ENCODE assay signal across 9 cellular contexts in the genomic region with DNA sequence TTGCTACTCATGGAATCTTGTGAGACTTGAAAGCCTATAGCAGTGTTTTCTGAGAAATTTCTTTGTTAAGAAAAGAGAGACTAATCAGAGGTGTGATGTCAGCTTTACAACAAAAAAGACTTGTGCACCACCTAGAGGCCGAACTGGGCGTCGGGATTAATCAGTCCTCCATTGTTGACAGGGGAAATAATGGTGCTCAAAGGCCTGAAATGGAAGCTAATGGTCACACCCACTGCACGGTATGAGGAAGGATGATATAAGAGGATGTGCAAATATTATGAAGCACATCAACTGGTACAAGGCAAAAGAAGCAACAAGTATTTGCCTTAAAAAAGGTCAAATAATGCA.
A peak's percentile ranks its signal among the peaks of the same experiment; 100 is the strongest.
DNase-seq lines count a peak whose midpoint lies in the region; ATAC-seq and TF ChIP-seq lines count a peak whose summit lies in the region.
"Had no signal": no experiment of that assay in that cellular context is flagged by ENCODE, and none has a peak within 500 bp of the region (broad histone marks: within the 10 kb centered on the region; RNA-seq: fewer than 3 reads in every experiment).

No MANE protein-coding gene starts in this region.

- DNase-seq in activated CD4-positive, alpha-beta T cell treated with anti-CD3 and anti-CD28 coated beads for 36 hours = peak; percentile 62
- no peak for DNase-seq in activated CD4-positive, alpha-beta T cell treated with anti-CD3 and anti-CD28 coated beads, Interleukin-2, amount 50 U/mL, for 4 hours
- DNase-seq in NCI-H69 (lab: John Stamatoyannopoulos, UW) (peak; percentile 90), astrocyte of the cerebellum (ENCODE audit: low read depth) (peak; percentile 65), iPS DF 6.9 (ENCODE audit: low read depth, low spot score) (peak; percentile 76)
- no peak for DNase-seq in stimulated activated effector memory CD8-positive, alpha-beta T cell treated with anti-CD3 and anti-CD28 coated beads, Interleukin-12 subunit alpha, Interleukin-12 subunit beta, amount 100 ng/mL, for 72 hours (ENCODE audit: low spot score in 2 of 2)

- H3K27ac Mint-ChIP-seq in activated CD4-positive, alpha-beta T cell treated with anti-CD3 and anti-CD28 coated beads for 36 hours = no peak overlapping the region
- H3K27ac Mint-ChIP-seq in stimulated activated effector memory CD8-positive, alpha-beta T cell treated with anti-CD3 and anti-CD28 coated beads, Interleukin-12 subunit alpha, Interleukin-12 subunit beta, amount 100 ng/mL, for 72 hours = no peak overlapping the region
- H3K27ac Mint-ChIP-seq: CD4-positive, CD25-positive, alpha-beta regulatory T cell had no signal

- no peaks in the 10 kb centered on the region for H3K36me3 ChIP-seq in iPS DF 6.9 (ENCODE audit: control insufficient read depth, insufficient read depth, low read length)

- H3K4me1 ChIP-seq in iPS DF 6.9 (ENCODE audit: control insufficient read depth, insufficient read depth, low read length) = no peaks in the 10 kb centered on the region

- no peaks in the 10 kb centered on the region for H3K9me3 ChIP-seq in iPS DF 6.9 (ENCODE audit: control insufficient read depth, insufficient read depth, low read length)

- H3K27me3 ChIP-seq in iPS DF 6.9 (ENCODE audit: control insufficient read depth, insufficient read depth, low read length) = no peaks in the 10 kb centered on the region

- CTCF ChIA-PET in activated CD4-positive, alpha-beta T cell treated with anti-CD3 and anti-CD28 coated beads for 36 hours (lab: Charles Lee) = no interaction called here

- POLR2A ChIA-PET in activated CD4-positive, alpha-beta T cell treated with anti-CD3 and anti-CD28 coated beads for 36 hours (lab: Charles Lee) = no interaction called here

- H3K27me3 Mint-ChIP-seq in activated CD4-positive, alpha-beta T cell treated with anti-CD3 and anti-CD28 coated beads for 36 hours = no peaks in the 10 kb centered on the region
- H3K27me3 Mint-ChIP-seq: CD4-positive, CD25-positive, alpha-beta regulatory T cell had no signal

- H3K4me1 Mint-ChIP-seq in activated CD4-positive, alpha-beta T cell treated with anti-CD3 and anti-CD28 coated beads for 36 hours = no peaks in the 10 kb centered on the region
- no peaks in the 10 kb centered on the region for H3K4me1 Mint-ChIP-seq in stimulated activated effector memory CD8-positive, alpha-beta T cell treated with anti-CD3 and anti-CD28 coated beads, Interleukin-12 subunit alpha, Interleukin-12 subunit beta, amount 100 ng/mL, for 72 hours
- H3K4me1 Mint-ChIP-seq: CD4-positive, CD25-positive, alpha-beta regulatory T cell had no signal

- no peaks in the 10 kb centered on the region for H3K36me3 Mint-ChIP-seq in activated CD4-positive, alpha-beta T cell treated with anti-CD3 and anti-CD28 coated beads for 36 hours (ENCODE audit: low read depth)
- H3K36me3 Mint-ChIP-seq in stimulated activated effector memory CD8-positive, alpha-beta T cell treated with anti-CD3 and anti-CD28 coated beads, Interleukin-12 subunit alpha, Interleukin-12 subunit beta, amount 100 ng/mL, for 72 hours = no peaks in the 10 kb centered on the region
- H3K36me3 Mint-ChIP-seq: CD4-positive, CD25-positive, alpha-beta regulatory T cell had no signal

- intact Hi-C loops in activated CD4-positive, alpha-beta T cell treated with anti-CD3 and anti-CD28 coated beads for 36 hours (cut with DNase I, micrococcal nuclease) = no loop called here

- H3K4me3 Mint-ChIP-seq in activated CD4-positive, alpha-beta T cell treated with anti-CD3 and anti-CD28 coated beads for 36 hours = no peak overlapping the region
- no peak overlapping the region for H3K4me3 Mint-ChIP-seq in stimulated activated effector memory CD8-positive, alpha-beta T cell treated with anti-CD3 and anti-CD28 coated beads, Interleukin-12 subunit alpha, Interleukin-12 subunit beta, amount 100 ng/mL, for 72 hours
- H3K4me3 Mint-ChIP-seq: CD4-positive, CD25-positive, alpha-beta regulatory T cell had no signal

- in situ Hi-C loops in astrocyte of the cerebellum (cut with HindIII; ENCODE audit: low sequenced_read_pairs) = no loop called here

- ATAC-seq in activated CD4-positive, alpha-beta T cell treated with anti-CD3 and anti-CD28 coated beads for 36 hours = peak; percentile 47
- ATAC-seq in GM21526 (IDR thresholded peaks at IDR 0.05; ENCODE audit: low FRiP score, unreplicated experiment) = peak; percentile 96
- ATAC-seq in HG03575 (IDR thresholded peaks at IDR 0.05; ENCODE audit: extremely low read depth, insufficient number of reproducible peaks, low FRiP score, unreplicated experiment) = peak; percentile 94
- peak; percentile 45 for ATAC-seq in stimulated activated effector memory CD8-positive, alpha-beta T cell treated with anti-CD3 and anti-CD28 coated beads, Interleukin-12 subunit alpha, Interleukin-12 subunit beta, amount 100 ng/mL, for 72 hours

- no CpG with 5 or more reads among the region's 4 CpGs for WGBS in iPS DF 6.9 (ENCODE audit: insufficient coverage, insufficient read length)

- H3K4me3 ChIP-seq in astrocyte of the cerebellum (ENCODE audit: low read depth, low read length) (no peak overlapping the region), iPS DF 6.9 (ENCODE audit: low read length) (no peak overlapping the region)

- peak; percentile 81 for TF ChIP-seq CTCF in astrocyte of the cerebellum (IDR thresholded peaks at IDR 0.05; ENCODE audit: low read depth, low read length, missing control alignments)

- no peak overlapping the region for H3K27ac ChIP-seq in iPS DF 6.9 (ENCODE audit: low read length)

- no peaks in the 10 kb centered on the region for H3K9me3 Mint-ChIP-seq in activated CD4-positive, alpha-beta T cell treated with anti-CD3 and anti-CD28 coated beads for 36 hours (ENCODE audit: low read depth)
- H3K9me3 Mint-ChIP-seq in stimulated activated effector memory CD8-positive, alpha-beta T cell treated with anti-CD3 and anti-CD28 coated beads, Interleukin-12 subunit alpha, Interleukin-12 subunit beta, amount 100 ng/mL, for 72 hours = peaks cover 5% of the 10 kb centered on the region

Comparison
In these comparisons a context has a peak if more than half of its experiments do, and no peak if none do; other contexts are left out.
1. DNase-seq: peak in activated CD4-positive, alpha-beta T cell treated with anti-CD3 and anti-CD28 coated beads for 36 hours (single experiment), NCI-H69 (single experiment), astrocyte of the cerebellum (single experiment) and iPS DF 6.9 (single experiment); none in activated CD4-positive, alpha-beta T cell treated with anti-CD3 and anti-CD28 coated beads, Interleukin-2, amount 50 U/mL, for 4 hours (0 of 2) and stimulated activated effector memory CD8-positive, alpha-beta T cell treated with anti-CD3 and anti-CD28 coated beads, Interleukin-12 subunit alpha, Interleukin-12 subunit beta, amount 100 ng/mL, for 72 hours (0 of 2).
2. ATAC-seq: peak in every context shown above with its lines; median percentile 96 in GM21526; 94 in HG03575; 47 in activated CD4-positive, alpha-beta T cell treated with anti-CD3 and anti-CD28 coated beads for 36 hours; 45 in stimulated activated effector memory CD8-positive, alpha-beta T cell treated with anti-CD3 and anti-CD28 coated beads, Interleukin-12 subunit alpha, Interleukin-12 subunit beta, amount 100 ng/mL, for 72 hours.